Comparison of ENCODE assay signal across 14 cellular contexts in genomic region chr3:183845090-183845489, GRCh38. TPM values are rescaled to one million over a fixed set of nuclear protein-coding genes. Genes with fewer than 3 reads are reported as not detected.
DNase-seq lines count a peak whose midpoint lies in the region; ATAC-seq and TF ChIP-seq lines count a peak whose summit lies in the region.
"Had no signal": no experiment of that assay in that cellular context is flagged by ENCODE, and none has a peak within 500 bp of the region (broad histone marks: within the 10 kb centered on the region; RNA-seq: fewer than 3 reads in every experiment).

No MANE protein-coding gene starts in this region.

- ATAC-seq in HCT116 = no peak

- POLR2A ChIA-PET in HCT116 (lab: Charles Lee) = no interaction called here

- RAD21 ChIA-PET in HCT116 (lab: Charles Lee; ENCODE audit: low non-redundant PET in 1 of 2, low total read pairs in 2 of 2, uncharacterized antibody in 2 of 2, unreplicated experiment in 2 of 2) = no interaction called here

- no TSS peak for BruUV-seq in HCT116 (replicated peaks; lab: Mats Ljungman, UMichigan)

- H3K27ac ChIP-seq in ACC112 (ENCODE audit: low read depth, low read length) (peak overlapping the region; percentile 79), HCT116 (ENCODE audit: low read depth, low read length) (no peak overlapping the region), mesodermal cell (ENCODE audit: low read depth, low read length, severe bottlenecking) (peak overlapping the region; percentile 50)
- H3K27ac ChIP-seq: BLaER1, esophagus muscularis mucosa had no signal

- CTCF ChIA-PET in HCT116 (lab: Charles Lee) = no interaction called here

- H3K9me3 ChIP-seq in HCT116 (ENCODE audit: control insufficient read depth in 1 of 2, insufficient read depth in 1 of 2, low read depth in 1 of 2, low read length in 2 of 2) (no peaks in the 10 kb centered on the region), mesodermal cell (ENCODE audit: control insufficient read depth, low read length) (no peaks in the 10 kb centered on the region)
- H3K9me3 ChIP-seq: BLaER1, esophagus muscularis mucosa had no signal

- H3K9me2 ChIP-seq in HCT116 (ENCODE audit: insufficient read depth) = no peaks in the 10 kb centered on the region

- WGBS in mesodermal cell (ENCODE audit: insufficient coverage in 2 of 2), 2 experiments = 100% methylated on average over 2 of the region's 4 CpGs; no CpG with 5 or more reads in 1 of the 2 experiments

- 0 out of 2 replicates have a peak, but pooled peaks cover 7% of the 10 kb centered on the region for H4K20me1 ChIP-seq in HCT116 (ENCODE audit: insufficient read depth)

- 0 out of 2 replicates have a peak overlapping the region, but pooled peaks have one; percentile 17 for H3K4me2 ChIP-seq in HCT116 (ENCODE audit: low read length)
- H3K4me2 ChIP-seq: BLaER1 had no signal

- H3K9ac ChIP-seq in HCT116 (ENCODE audit: low read length) = no peak overlapping the region
- H3K9ac ChIP-seq: BLaER1 had no signal

- no peak for TF ChIP-seq CTCF in HCT116 (IDR thresholded peaks at IDR 0.05 in 2 of 3, conservative IDR thresholded peaks at IDR 0.05 in 1 of 3; ENCODE audit: borderline replicate concordance in 1 of 3, insufficient read depth in 1 of 3, low read depth in 2 of 3, low read length in 2 of 3)
- no peak for TF ChIP-seq CTCF in astrocyte of the spinal cord (IDR thresholded peaks at IDR 0.05; ENCODE audit: low read depth, low read length)

- H3K27me3 ChIP-seq in ACC112 (ENCODE audit: insufficient read depth, low read length) (no peaks in the 10 kb centered on the region), HCT116 (ENCODE audit: insufficient read depth, low read length) (no peaks in the 10 kb centered on the region)
- H3K27me3 ChIP-seq: BLaER1, esophagus muscularis mucosa had no signal

- H2AFZ ChIP-seq in ACC112 (ENCODE audit: low read length, unreplicated experiment) (no peak overlapping the region), HCT116 (ENCODE audit: low read depth, low read length, poor library complexity, severe bottlenecking) (no peak overlapping the region)

- peaks cover 20% of the 10 kb centered on the region for H3K4me1 ChIP-seq in ACC112 (ENCODE audit: control insufficient read depth, insufficient read depth, low read length, unreplicated experiment)
- peaks cover 0 to 18% of the 10 kb centered on the region in 2 experiments; a peak in 2 of 4 replicates for H3K4me1 ChIP-seq in HCT116 (ENCODE audit: control insufficient read depth in 1 of 2, insufficient read depth in 2 of 2, low read length in 2 of 2)
- H3K4me1 ChIP-seq in mesodermal cell (ENCODE audit: control insufficient read depth, insufficient read depth, low read length, poor library complexity, severe bottlenecking) = peaks cover 20% of the 10 kb centered on the region
- H3K4me1 ChIP-seq: BLaER1, esophagus muscularis mucosa had no signal

- TF ChIP-seq POLR2A in HCT116 (IDR thresholded peaks at IDR 0.05; ENCODE audit: borderline replicate concordance, extremely low read depth, insufficient read depth, insufficient read length) = no peak

- intact Hi-C loops in HCT116 (cut with micrococcal nuclease) = no loop called here

- DNase-seq in HCT116 (ENCODE audit: low read depth, low spot score) (no peak), astrocyte of the spinal cord (ENCODE audit: low read depth, low spot score) (peak; percentile 12), activated gamma-delta T cell (lab: John Stamatoyannopoulos, UW) (no peak), NCI-H2227 (lab: John Stamatoyannopoulos, UW; ENCODE audit: unreplicated experiment) (no peak), HuH-7.5 (ENCODE audit: low spot score) (no peak), H4 (ENCODE audit: low spot score) (no peak)
- DNase-seq: activated CD4-positive, alpha-beta memory T cell treated with anti-CD3 and anti-CD28 coated beads for 36 hours; activated effector memory CD4-positive, alpha-beta T cell treated with Interleukin-2 at 50 U/mL for 16 hours; NCI-H2081 treated with DMSO at 0.1 percent for 48 hours; NCI-H526 had no signal

- H3K36me3 ChIP-seq in ACC112 (ENCODE audit: insufficient read depth, low read length) (peaks cover 27% of the 10 kb centered on the region), HCT116 (ENCODE audit: control insufficient read depth in 1 of 2, insufficient read depth in 2 of 2, low read length in 2 of 2) (peaks cover 17 to 23% of the 10 kb centered on the region in 2 experiments; a peak in 3 of 4 replicates), mesodermal cell (ENCODE audit: control insufficient read depth, insufficient read depth, low read length) (peaks cover 77% of the 10 kb centered on the region)

- TF ChIP-seq RAD21 in HCT116 (IDR thresholded peaks at IDR 0.05; ENCODE audit: low read depth) = no peak

- peak overlapping the region; percentile 35; the same call in 1 of the 2 replicates for H3K4me3 ChIP-seq in ACC112 (ENCODE audit: low read depth, low read length)
- no peak overlapping the region for H3K4me3 ChIP-seq in HCT116 (replicated peaks in 1 of 2; ENCODE audit: low read depth in 1 of 2, low read length in 2 of 2)
- no peak overlapping the region for H3K4me3 ChIP-seq in astrocyte of the spinal cord (ENCODE audit: low read depth, low read length)
- no peak overlapping the region for H3K4me3 ChIP-seq in mesodermal cell (ENCODE audit: extremely low read depth, insufficient read depth, low read length, poor library complexity, severe bottlenecking)
- H3K4me3 ChIP-seq: BLaER1, esophagus muscularis mucosa had no signal

- no peaks in the 10 kb centered on the region for H3K79me2 ChIP-seq in ACC112 (ENCODE audit: control insufficient read depth, insufficient read depth, low read length, unreplicated experiment)
- peaks cover 17% of the 10 kb centered on the region for H3K79me2 ChIP-seq in HCT116 (ENCODE audit: insufficient read depth, low read length)

- in situ Hi-C loops in astrocyte of the spinal cord (cut with HindIII; ENCODE audit: low sequenced_read_pairs) = no loop called here

TF ChIP-seq in HCT116, 20 proteins besides CTCF, POLR2A, EP300 and RAD21 (continues in another document):
- TF ChIP-seq ZNF274 (IDR thresholded peaks at IDR 0.05; ENCODE audit: low read depth, low read length) (no peak), REST (IDR thresholded peaks at IDR 0.05; ENCODE audit: low read depth) (no peak), SIN3A (IDR thresholded peaks at IDR 0.05; ENCODE audit: low read depth) (no peak), ZBTB33 (IDR thresholded peaks at IDR 0.05; ENCODE audit: extremely low read depth, insufficient replicate concordance, low read length) (no peak), ATF3 (IDR thresholded peaks at IDR 0.05) (no peak), SRF (IDR thresholded peaks at IDR 0.05; ENCODE audit: low read depth) (no peak), TCF7L2 (IDR thresholded peaks at IDR 0.05; ENCODE audit: borderline replicate concordance, extremely low read depth, insufficient read depth, insufficient read length) (no peak), POLR2AphosphoS5 (IDR thresholded peaks at IDR 0.05; ENCODE audit: low read depth, low read length) (no peak), ELF1 (IDR thresholded peaks at IDR 0.05; ENCODE audit: borderline replicate concordance, low read depth) (no peak)

RNA-seq across cellular contexts. Expression of gene MAP6D1, which starts 19.7 kb away (rescaled TPM):
- 5.3 TPM for total RNA-seq in HCT116 (2021; ENCODE audit: unreplicated experiment)
- polyA plus RNA-seq in HCT116 (2012) = 2.1 TPM in 2 replicates
- 1.8 TPM for polyA plus RNA-seq in mesodermal cell (2013, experiment 1 of 2)
- polyA plus RNA-seq in mesodermal cell (2013, experiment 2 of 2) = 1.8 TPM
- 1.0 TPM in 1 of 2 replicates, not detected in the other for total RNA-seq in H4 (2014; rRNA removed; shearing (Covaris generic))

RNA-seq across cellular contexts. Expression of gene PARL, which starts 39.6 kb away (rescaled TPM):
- 69.7 TPM for total RNA-seq in HCT116 (2021; ENCODE audit: unreplicated experiment)
- polyA plus RNA-seq in HCT116 (2012) = 44.9 and 51.5 TPM in 2 replicates
- polyA plus RNA-seq in mesodermal cell (2013, experiment 1 of 2) = 51.9 TPM
- polyA plus RNA-seq in mesodermal cell (2013, experiment 2 of 2) = 50.3 TPM
- 82.1 and 88.7 TPM in 2 replicates for total RNA-seq in H4 (2014; rRNA removed; shearing (Covaris generic))
